11 cellular contexts compared by ENCODE assay signal in genomic region chr9:6598249-6598725, GRCh38. TPM values are rescaled to one million over a fixed set of nuclear protein-coding genes. Genes with fewer than 3 reads are reported as not detected.
DNase-seq lines count a peak whose midpoint lies in the region; ATAC-seq and TF ChIP-seq lines count a peak whose summit lies in the region.
"Had no signal": no experiment of that assay in that cellular context is flagged by ENCODE, and none has a peak within 500 bp of the region (broad histone marks: within the 10 kb centered on the region; RNA-seq: fewer than 3 reads in every experiment).

No MANE protein-coding gene starts in this region.

- H3K4me3 ChIP-seq in vagina = no peak overlapping the region
- no peak overlapping the region for H3K4me3 ChIP-seq in heart left ventricle

- ATAC-seq in GM19035 (IDR thresholded peaks at IDR 0.05; ENCODE audit: unreplicated experiment) = peak; percentile 98
- ATAC-seq in HG02884 (IDR thresholded peaks at IDR 0.05; ENCODE audit: unreplicated experiment) = peak; percentile 97
- no peak for ATAC-seq in heart left ventricle
- ATAC-seq: Panc1 had no signal

- no peaks in the 10 kb centered on the region for H3K4me1 ChIP-seq in vagina
- no peaks in the 10 kb centered on the region for H3K4me1 ChIP-seq in heart left ventricle

- intact Hi-C loops in activated CD4-positive, alpha-beta memory T cell treated with anti-CD3 and anti-CD28 coated beads for 36 hours (cut with micrococcal nuclease) = loop anchor here (1.0 to 5.0 kb wide), 6 partner anchors 32 to 746 kb away; partner anchors contain the start of genes KDM4C and UHRF2
- intact Hi-C loops in vagina (cut with DNase I) (no loop called here), heart left ventricle (cut with DNase I) (no loop called here)

- no peaks in the 10 kb centered on the region for H3K36me3 Mint-ChIP-seq in activated CD4-positive, alpha-beta memory T cell treated with anti-CD3 and anti-CD28 coated beads for 36 hours
- H3K36me3 Mint-ChIP-seq: mesothelial cell of epicardium had no signal

- H3K4me1 Mint-ChIP-seq in activated CD4-positive, alpha-beta memory T cell treated with anti-CD3 and anti-CD28 coated beads for 36 hours (ENCODE audit: low read depth) = peaks cover 8% of the 10 kb centered on the region
- H3K4me1 Mint-ChIP-seq: mesothelial cell of epicardium had no signal

- H3K9me3 ChIP-seq in vagina (no peaks in the 10 kb centered on the region), heart left ventricle (no peaks in the 10 kb centered on the region)

- H3K9me3 Mint-ChIP-seq in activated CD4-positive, alpha-beta memory T cell treated with anti-CD3 and anti-CD28 coated beads for 36 hours = no peaks in the 10 kb centered on the region
- H3K9me3 Mint-ChIP-seq: mesothelial cell of epicardium had no signal

- peak overlapping the region; percentile 87 for H3K27ac Mint-ChIP-seq in activated CD4-positive, alpha-beta memory T cell treated with anti-CD3 and anti-CD28 coated beads for 36 hours
- H3K27ac Mint-ChIP-seq: mesothelial cell of epicardium had no signal

- no peak overlapping the region for H3K27ac ChIP-seq in RWPE1
- H3K27ac ChIP-seq in vagina = no peak overlapping the region
- H3K27ac ChIP-seq in heart left ventricle = no peak overlapping the region

- peaks cover 1% of the 10 kb centered on the region for H3K27me3 Mint-ChIP-seq in activated CD4-positive, alpha-beta memory T cell treated with anti-CD3 and anti-CD28 coated beads for 36 hours

- H3K27me3 ChIP-seq in vagina (no peaks in the 10 kb centered on the region), heart left ventricle (no peaks in the 10 kb centered on the region)

- H3K36me3 ChIP-seq in vagina = no peaks in the 10 kb centered on the region
- H3K36me3 ChIP-seq in heart left ventricle = no peaks in the 10 kb centered on the region

- CTCF ChIA-PET in GM10248 (lab: Yijun Ruan, JAX) (interaction anchor here (0.8 to 3.1 kb wide), 4 partner anchors 11 to 141 kb away, joined by 3 to 13 read pairs (median 6); no protein-coding TSS in a partner anchor), RWPE1 (lab: Yijun Ruan, JAX) (no interaction called here)
- CTCF ChIA-PET in activated CD4-positive, alpha-beta memory T cell treated with anti-CD3 and anti-CD28 coated beads for 36 hours (lab: Charles Lee) = interaction anchor here (2.4 kb wide), 1 partner anchor 13 kb away, joined by 10 read pairs; no protein-coding TSS in a partner anchor

- peak overlapping the region; percentile 47 for H3K4me3 Mint-ChIP-seq in activated CD4-positive, alpha-beta memory T cell treated with anti-CD3 and anti-CD28 coated beads for 36 hours
- H3K4me3 Mint-ChIP-seq: mesothelial cell of epicardium had no signal

- DNase-seq in GM10248 (ENCODE audit: extremely low spot score) = peak; percentile 86
- peak; percentile 74 for DNase-seq in activated CD4-positive, alpha-beta memory T cell treated with anti-CD3 and anti-CD28 coated beads for 36 hours
- DNase-seq in RWPE1 (ENCODE audit: low spot score) = no peak
- no peak for DNase-seq in kidney glomerular epithelial cell (lab: John Stamatoyannopoulos, UW)
- no peak for DNase-seq in vagina (ENCODE audit: extremely low spot score in 2 of 2)
- no peak for DNase-seq in heart left ventricle
- DNase-seq: erythroblast had no signal

- TF ChIP-seq POLR2A in vagina (IDR thresholded peaks at IDR 0.05) = no peak
- TF ChIP-seq POLR2A in heart left ventricle (IDR thresholded peaks at IDR 0.05) = no peak

- POLR2A ChIA-PET in GM10248 (lab: Yijun Ruan, JAX) (no interaction called here), RWPE1 (lab: Yijun Ruan, JAX; ENCODE audit: low non-redundant PET) (no interaction called here)
- POLR2A ChIA-PET in activated CD4-positive, alpha-beta memory T cell treated with anti-CD3 and anti-CD28 coated beads for 36 hours (lab: Charles Lee) = interaction anchor here (0.6 to 1.5 kb wide), 7 partner anchors 11 to 346 kb away, joined by 3 to 5 read pairs (median 3); partner anchors contain the start of genes KDM4C and UHRF2

- no peak for TF ChIP-seq CTCF in GM10248 (IDR thresholded peaks at IDR 0.05; ENCODE audit: control extremely low read depth, extremely low read depth, low read depth, missing control alignments)
- TF ChIP-seq CTCF in RWPE1 (conservative IDR thresholded peaks at IDR 0.05; ENCODE audit: low read depth) = no peak
- no peak for TF ChIP-seq CTCF in vagina (IDR thresholded peaks at IDR 0.05)
- TF ChIP-seq CTCF in heart left ventricle (IDR thresholded peaks at IDR 0.05) = no peak

- WGBS in heart left ventricle, 4 donors = 79 to 85% (median 81%) methylated on average over 4 of the region's 4 CpGs

RNA-seq across cellular contexts. Expression of gene GLDC, which starts 47.2 kb away (rescaled TPM):
- 1 to 10 TPM; 7.1 to 9.9 TPM for total RNA-seq in activated CD4-positive, alpha-beta memory T cell treated with anti-CD3 and anti-CD28 coated beads for 36 hours
- total RNA-seq in vagina (0.49 TPM), heart left ventricle (under 1 TPM in 1 of 9 donors, not detected in 8; 0.53 TPM)
- under 1 TPM in 1 of 2 donors, not detected in 1; 0.26 TPM for polyA plus RNA-seq in heart left ventricle

Comparison
In these comparisons a context has a peak if more than half of its experiments do, and no peak if none do; other contexts are left out.
1. DNase-seq: peak in GM10248 (single experiment) and activated CD4-positive, alpha-beta memory T cell treated with anti-CD3 and anti-CD28 coated beads for 36 hours (single experiment); none in RWPE1 (single experiment), kidney glomerular epithelial cell (single experiment), vagina (0 of 2) and heart left ventricle (0 of 5).
2. ATAC-seq: peak in GM19035 (single experiment) and HG02884 (single experiment); none in heart left ventricle (0 of 4).